ENCODE assay signal across 32 cellular contexts in genomic region chr6:45787384-45787783, GRCh38.
"Had no signal": no experiment of that assay in that cellular context is flagged by ENCODE, and none has a peak within 500 bp of the region (broad histone marks: within the 10 kb centered on the region; RNA-seq: fewer than 3 reads in every experiment).

No MANE protein-coding gene starts in this region.

- H3K4me3 Mint-ChIP-seq: activated CD4-positive, alpha-beta memory T cell treated with anti-CD3 and anti-CD28 coated beads, Interleukin-2, amount 10 ng/mL, durations not matched to agents 7 days and 5 days; activated CD8-positive, alpha-beta memory T cell treated with anti-CD3 and anti-CD28 coated beads, Interleukin-2, amount 10 ng/mL, durations not matched to agents 7 days and 5 days; activated naive CD4-positive, alpha-beta T cell treated with anti-CD3 and anti-CD28 coated beads, Interleukin-2, amount 10 ng/mL, durations not matched to agents 7 days and 5 days; activated naive CD8-positive, alpha-beta T cell; activated naive CD8-positive, alpha-beta T cell treated with anti-CD3 and anti-CD28 coated beads, Interleukin-2, amount 50 U/mL, for 24 hours had no signal

- H3K27ac Mint-ChIP-seq: activated CD4-positive, alpha-beta memory T cell treated with anti-CD3 and anti-CD28 coated beads, Interleukin-2, amount 10 ng/mL, durations not matched to agents 7 days and 5 days; activated CD8-positive, alpha-beta memory T cell treated with anti-CD3 and anti-CD28 coated beads, Interleukin-2, amount 10 ng/mL, durations not matched to agents 7 days and 5 days; activated naive CD4-positive, alpha-beta T cell treated with anti-CD3 and anti-CD28 coated beads, Interleukin-2, amount 10 ng/mL, durations not matched to agents 7 days and 5 days; activated naive CD8-positive, alpha-beta T cell; activated naive CD8-positive, alpha-beta T cell treated with anti-CD3 and anti-CD28 coated beads, Interleukin-2, amount 50 U/mL, for 24 hours had no signal

- H3K36me3 ChIP-seq: brain microvascular endothelial cell, SJCRH30, WERI-Rb-1 had no signal

- H3K27me3 Mint-ChIP-seq: activated naive CD8-positive, alpha-beta T cell treated with anti-CD3 and anti-CD28 coated beads, Interleukin-2, amount 50 U/mL, for 24 hours had no signal

- DNase-seq: activated CD4-positive, alpha-beta memory T cell treated with anti-CD3 and anti-CD28 coated beads, Interleukin-2, amount 10 ng/mL, durations not matched to agents 7 days and 5 days; activated CD4-positive, alpha-beta T cell treated with anti-CD3 and anti-CD28 coated beads for 1 hour; activated CD4-positive, alpha-beta T cell treated with anti-CD3 and anti-CD28 coated beads for 48 hours; activated CD4-positive, CD25-positive, alpha-beta regulatory T cell; activated CD8-positive, alpha-beta memory T cell treated with anti-CD3 and anti-CD28 coated beads for 24 hours; activated CD8-positive, alpha-beta memory T cell treated with anti-CD3 and anti-CD28 coated beads, Interleukin-2, amount 10 ng/mL, durations not matched to agents 7 days and 5 days; activated CD8-positive, alpha-beta memory T cell treated with anti-CD3 and anti-CD28 coated beads, Interleukin-2, amount 50 U/mL, for 48 hours; activated effector memory CD4-positive, alpha-beta T cell treated with Interleukin-2 at 50 U/mL for 16 hours; activated naive CD4-positive, alpha-beta T cell treated with anti-CD3 and anti-CD28 coated beads, Interleukin-2, amount 10 ng/mL, durations not matched to agents 7 days and 5 days; activated naive CD8-positive, alpha-beta T cell treated with anti-CD3 and anti-CD28 coated beads, Interleukin-2, amount 50 U/mL, for 24 hours; activated T-cell treated with anti-CD3 and anti-CD28 coated beads, Interleukin-2, amount 50 U/mL, for 48 hours; amniotic stem cell; aorta; brain microvascular endothelial cell; central memory CD4-positive, alpha-beta T cell; Karpas-422; MM.1S; MV-4-11; NCI-H1092; NCI-H1436 treated with DMSO at 0.1 percent for 48 hours; NCI-H1694 treated with DMSO at 0.1 percent for 48 hours; NCI-H2029; NCI-H345; NCI-H524 treated with DMSO at 0.1 percent for 48 hours; OCI-M1; SHP77; SJCRH30; T1000; WERI-Rb-1 had no signal

- H3K4me1 Mint-ChIP-seq: activated CD8-positive, alpha-beta memory T cell treated with anti-CD3 and anti-CD28 coated beads, Interleukin-2, amount 10 ng/mL, durations not matched to agents 7 days and 5 days; activated naive CD4-positive, alpha-beta T cell treated with anti-CD3 and anti-CD28 coated beads, Interleukin-2, amount 10 ng/mL, durations not matched to agents 7 days and 5 days had no signal

- ATAC-seq: activated CD8-positive, alpha-beta memory T cell treated with anti-CD3 and anti-CD28 coated beads, Interleukin-2, amount 10 ng/mL, durations not matched to agents 7 days and 5 days; activated naive CD8-positive, alpha-beta T cell treated with anti-CD3 and anti-CD28 coated beads, Interleukin-2, amount 50 U/mL, for 24 hours; Panc1 had no signal

- H3K9me3 Mint-ChIP-seq: activated naive CD4-positive, alpha-beta T cell treated with anti-CD3 and anti-CD28 coated beads, Interleukin-2, amount 10 ng/mL, durations not matched to agents 7 days and 5 days; activated naive CD8-positive, alpha-beta T cell treated with anti-CD3 and anti-CD28 coated beads, Interleukin-2, amount 50 U/mL, for 24 hours had no signal

- H3K9me3 ChIP-seq: SJCRH30 had no signal

- H3K4me1 ChIP-seq: SJCRH30 had no signal

- H3K36me3 Mint-ChIP-seq: activated naive CD4-positive, alpha-beta T cell treated with anti-CD3 and anti-CD28 coated beads, Interleukin-2, amount 10 ng/mL, durations not matched to agents 7 days and 5 days; activated naive CD8-positive, alpha-beta T cell had no signal

- H3K4me3 ChIP-seq: SJCRH30, SK-N-MC had no signal

- H3K27ac ChIP-seq: brain microvascular endothelial cell, SJCRH30, SK-N-MC, WERI-Rb-1 had no signal

- H3K27me3 ChIP-seq: brain microvascular endothelial cell, SJCRH30 had no signal
